In the genomic region with DNA sequence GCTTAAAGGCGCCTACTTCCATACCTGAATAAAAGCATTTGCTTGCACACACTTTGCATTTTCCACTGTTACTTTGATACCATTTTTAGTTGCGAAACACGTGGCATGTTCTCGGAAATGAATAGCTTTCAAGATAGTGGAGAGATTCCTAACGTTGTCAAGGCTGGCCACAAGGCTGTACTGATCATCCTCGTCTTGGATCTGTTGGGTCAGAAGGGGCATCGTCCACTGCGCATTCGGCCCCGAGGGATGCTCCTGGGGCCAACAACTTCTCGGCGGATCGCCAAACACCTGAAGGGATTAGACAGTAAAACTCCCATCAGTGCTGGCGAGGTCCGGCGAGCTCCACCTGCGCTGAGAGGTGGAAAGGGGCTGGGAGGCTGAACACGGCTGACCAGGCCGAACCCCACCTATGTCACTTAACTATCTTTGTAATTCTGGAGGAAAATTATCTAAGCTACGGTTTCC, we compare ENCODE assay signal across 8 cellular contexts. TPM values are rescaled to one million over a fixed set of nuclear protein-coding genes. Genes with fewer than 3 reads are reported as not detected.
DNase-seq lines count a peak whose midpoint lies in the region; ATAC-seq and TF ChIP-seq lines count a peak whose summit lies in the region.

No MANE protein-coding gene starts in this region.

- TF ChIP-seq EP300 in upper lobe of left lung (IDR thresholded peaks at IDR 0.05) = no peak

- H3K9me3 ChIP-seq in lower lobe of right lung (no peaks in the 10 kb centered on the region), upper lobe of left lung (no peaks in the 10 kb centered on the region)

- TF ChIP-seq CTCF in lower lobe of right lung (IDR thresholded peaks at IDR 0.05) = no peak
- no peak for TF ChIP-seq CTCF in upper lobe of left lung (IDR thresholded peaks at IDR 0.05)

- ATAC-seq in HG02943 (IDR thresholded peaks at IDR 0.05; ENCODE audit: low read depth, unreplicated experiment) (peak; percentile 15), lower lobe of right lung (peak; percentile 15 to 21), upper lobe of left lung (ENCODE audit: low FRiP score in 2 of 2) (peak; percentile 18 to 46)

- H3K4me3 ChIP-seq in lower lobe of right lung (peak overlapping the region; percentile 99), upper lobe of left lung (peak overlapping the region; percentile 45 to 91 (median 84))

- no peak for TF ChIP-seq POLR2A in upper lobe of left lung (IDR thresholded peaks at IDR 0.05)

- H3K4me1 ChIP-seq in lower lobe of right lung = peaks cover 27% of the 10 kb centered on the region
- peaks cover 19 to 36% (median 24%) of the 10 kb centered on the region in 4 donors for H3K4me1 ChIP-seq in upper lobe of left lung

- peak; percentile 16 for DNase-seq in stimulated activated CD4-positive, alpha-beta T cell treated with anti-CD3 and anti-CD28 coated beads, Interleukin-12 subunit alpha, Interleukin-12 subunit beta, amount 100 ng/mL, for 4 hours
- DNase-seq in stimulated activated CD4-positive, alpha-beta T cell treated with anti-CD3 and anti-CD28 coated beads, Interleukin-2, amount 100 ng/mL, for 24 hours = no peak
- DNase-seq in OCI-M1 (lab: John Stamatoyannopoulos, UW) = peak; percentile 68
- DNase-seq in lower lobe of right lung = peak; percentile 52
- peak in 1 of 2 donors; percentile 32 for DNase-seq in upper lobe of left lung
- no peak for DNase-seq in inferior parietal cortex (ENCODE audit: extremely low spot score)

- peaks cover 50% of the 10 kb centered on the region for H3K36me3 ChIP-seq in lower lobe of right lung
- H3K36me3 ChIP-seq in upper lobe of left lung = peaks cover 7 to 32% (median 17%) of the 10 kb centered on the region in 4 donors

- H3K27me3 ChIP-seq in lower lobe of right lung (ENCODE audit: low read depth) = no peaks in the 10 kb centered on the region
- H3K27me3 ChIP-seq in upper lobe of left lung = no peaks in the 10 kb centered on the region

- WGBS in upper lobe of left lung, 2 donors = 4 to 5% methylated on average over 14 to 20 of the region's 20 CpGs

- intact Hi-C loops in lower lobe of right lung (cut with DNase I) = no loop called here

- peak overlapping the region; percentile 78 for H3K27ac ChIP-seq in cingulate gyrus (ENCODE audit: low read depth, low read length)
- peak overlapping the region; percentile 92 for H3K27ac ChIP-seq in lower lobe of right lung
- H3K27ac ChIP-seq in upper lobe of left lung = peak overlapping the region; percentile 86 to 92 (median 88)

RNA-seq across cellular contexts. Expression of a gene that starts 0.6 kb away (rescaled TPM):
- total RNA-seq in lower lobe of right lung (25.6 TPM), upper lobe of left lung (10 to 100 TPM; 12.2 to 39.1 (median 28.8) TPM)

RNA-seq across cellular contexts. Expression of a gene that starts 0.8 kb away (rescaled TPM):
- total RNA-seq in lower lobe of right lung (17.6 TPM), upper lobe of left lung (10 to 100 TPM in 5 of 6 donors, 1 to 10 TPM in 1; 7.9 to 30.4 (median 19.0) TPM)

RNA-seq across cellular contexts. Expression of a gene that starts 14.7 kb away (rescaled TPM):
- total RNA-seq in lower lobe of right lung (49.4 TPM), upper lobe of left lung (10 to 100 TPM; 41.2 to 93.2 (median 46.3) TPM)

Comparison
In these comparisons a context has a peak if more than half of its experiments do, and no peak if none do; other contexts are left out.
1. DNase-seq: peak in stimulated activated CD4-positive, alpha-beta T cell treated with anti-CD3 and anti-CD28 coated beads, Interleukin-12 subunit alpha, Interleukin-12 subunit beta, amount 100 ng/mL, for 4 hours (single experiment), OCI-M1 (single experiment) and lower lobe of right lung (single experiment); none in stimulated activated CD4-positive, alpha-beta T cell treated with anti-CD3 and anti-CD28 coated beads, Interleukin-2, amount 100 ng/mL, for 24 hours (0 of 2) and inferior parietal cortex (single experiment).
2. Peak in every context shown above with its lines, with median percentiles within 50 percentile points of each other: ATAC-seq and H3K27ac ChIP-seq.